Comparison of ENCODE assay signal across 12 cellular contexts in the genomic region with DNA sequence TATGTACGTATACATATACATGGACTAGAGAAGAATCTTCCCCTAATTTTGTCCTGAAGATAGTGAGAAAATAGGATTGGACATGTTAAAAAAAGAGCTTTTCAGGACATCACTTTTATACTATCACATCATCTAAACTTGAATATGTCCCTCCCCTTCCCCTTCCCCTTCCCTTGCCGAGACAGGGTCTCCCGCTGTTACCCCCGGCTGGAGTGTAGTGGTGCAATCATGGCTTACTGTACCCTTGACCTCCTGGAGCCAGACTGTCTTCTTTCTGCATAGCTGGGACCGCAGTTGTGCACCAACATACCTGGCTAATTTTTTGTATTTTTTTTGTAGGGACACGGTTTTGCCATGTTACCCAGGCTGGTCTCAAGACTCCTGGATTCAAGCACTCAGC. TPM values are rescaled to one million over a fixed set of nuclear protein-coding genes. Genes with fewer than 3 reads are reported as not detected.
DNase-seq lines count a peak whose midpoint lies in the region; ATAC-seq and TF ChIP-seq lines count a peak whose summit lies in the region.
"Had no signal": no experiment of that assay in that cellular context is flagged by ENCODE, and none has a peak within 500 bp of the region (broad histone marks: within the 10 kb centered on the region; RNA-seq: fewer than 3 reads in every experiment).

No MANE protein-coding gene starts in this region.

- intact Hi-C loops in CD4-positive, alpha-beta T cell (cut with DNase I, micrococcal nuclease): loop anchor here in 1 of 2 experiments (5.0 kb wide), 1 partner anchor 36 kb away; no protein-coding TSS in a partner anchor

- no peaks in the 10 kb centered on the region for H3K27me3 Mint-ChIP-seq in CD4-positive, alpha-beta T cell
- H3K27me3 Mint-ChIP-seq in IgD-negative memory B cell (peaks cover 1% of the 10 kb centered on the region), neural crest cell (ENCODE audit: low read depth) (no peaks in the 10 kb centered on the region)
- no peaks in the 10 kb centered on the region for H3K27me3 Mint-ChIP-seq in effector memory CD8-positive, alpha-beta T cell

- H3K4me3 Mint-ChIP-seq in CD4-positive, alpha-beta T cell: peak overlapping the region; percentile 52
- H3K4me3 Mint-ChIP-seq in IgD-negative memory B cell (peak overlapping the region in 2 of 4 donors; percentile 45 to 75), neural crest cell (peak overlapping the region; percentile 41)
- peak overlapping the region; percentile 58 to 61 for H3K4me3 Mint-ChIP-seq in effector memory CD8-positive, alpha-beta T cell
- H3K4me3 Mint-ChIP-seq: activated naive CD4-positive, alpha-beta T cell treated with anti-CD3 and anti-CD28 coated beads for 36 hours had no signal

- DNase-seq in CD4-positive, alpha-beta T cell: no peak
- no peak for DNase-seq in effector memory CD8-positive, alpha-beta T cell
- no peak for DNase-seq in neural crest cell (ENCODE audit: low read depth, low spot score)
- DNase-seq in T-helper 9 cell: no peak
- DNase-seq in NCI-H128 (lab: John Stamatoyannopoulos, UW; ENCODE audit: unreplicated experiment): no peak
- DNase-seq: activated naive CD4-positive, alpha-beta T cell treated with anti-CD3 and anti-CD28 coated beads for 36 hours; midbrain; NCI-H345 had no signal

- no peaks in the 10 kb centered on the region for H3K9me3 Mint-ChIP-seq in CD4-positive, alpha-beta T cell
- H3K9me3 Mint-ChIP-seq in IgD-negative memory B cell (no peaks in the 10 kb centered on the region), neural crest cell (no peaks in the 10 kb centered on the region)
- no peaks in the 10 kb centered on the region for H3K9me3 Mint-ChIP-seq in effector memory CD8-positive, alpha-beta T cell
- H3K9me3 Mint-ChIP-seq: activated naive CD4-positive, alpha-beta T cell treated with anti-CD3 and anti-CD28 coated beads for 36 hours had no signal

- peaks cover 88% of the 10 kb centered on the region for H3K4me1 Mint-ChIP-seq in CD4-positive, alpha-beta T cell (ENCODE audit: low read depth)
- H3K4me1 Mint-ChIP-seq in IgD-negative memory B cell (peaks cover 54 to 69% (median 68%) of the 10 kb centered on the region in 3 donors), neural crest cell (peaks cover 58% of the 10 kb centered on the region)
- peaks cover 64 to 81% of the 10 kb centered on the region in 2 donors for H3K4me1 Mint-ChIP-seq in effector memory CD8-positive, alpha-beta T cell (ENCODE audit: low read depth in 2 of 2)

- TF ChIP-seq CTCF in CD4-positive, alpha-beta T cell (IDR thresholded peaks at IDR 0.05): no peak
- no peak for TF ChIP-seq CTCF in neural crest cell (conservative IDR thresholded peaks at IDR 0.05)

- POLR2A ChIA-PET in CD4-positive, alpha-beta T cell (lab: Charles Lee): interaction anchor here (1.0 kb wide), 1 partner anchor 11 kb away, joined by 4 read pairs; no protein-coding TSS in a partner anchor

- H3K36me3 Mint-ChIP-seq in CD4-positive, alpha-beta T cell (ENCODE audit: low read depth): peaks cover 83% of the 10 kb centered on the region
- H3K36me3 Mint-ChIP-seq in IgD-negative memory B cell: peaks cover 8% of the 10 kb centered on the region
- H3K36me3 Mint-ChIP-seq in effector memory CD8-positive, alpha-beta T cell (ENCODE audit: insufficient read depth): peaks cover 55% of the 10 kb centered on the region
- H3K36me3 Mint-ChIP-seq in neural crest cell (ENCODE audit: low read depth): peaks cover 14% of the 10 kb centered on the region

- no peak for ATAC-seq in CD4-positive, alpha-beta T cell (ENCODE audit: poor library complexity)
- ATAC-seq in effector memory CD8-positive, alpha-beta T cell (replicated peaks): no peak
- ATAC-seq in HG03432 (IDR thresholded peaks at IDR 0.05; ENCODE audit: unreplicated experiment) (no peak), GM21360 (IDR thresholded peaks at IDR 0.05; ENCODE audit: unreplicated experiment) (no peak)

- H3K9me3 ChIP-seq in CD4-positive, alpha-beta T cell (ENCODE audit: control insufficient read depth, low read length): no peaks in the 10 kb centered on the region
- H3K9me3 ChIP-seq: vagina had no signal

- H3K27ac ChIP-seq in CD4-positive, alpha-beta T cell (ENCODE audit: low read depth, low read length): no peak overlapping the region
- H3K27ac ChIP-seq: vagina had no signal

- H3K27me3 ChIP-seq in CD4-positive, alpha-beta T cell (ENCODE audit: control insufficient read depth, insufficient read depth, low read length): no peaks in the 10 kb centered on the region
- H3K27me3 ChIP-seq: vagina had no signal

- CTCF ChIA-PET in CD4-positive, alpha-beta T cell (lab: Charles Lee): interaction anchor here (1.5 kb wide), 1 partner anchor 129 kb away, joined by 4 read pairs; no protein-coding TSS in a partner anchor

- peak overlapping the region; percentile 37 for H3K27ac Mint-ChIP-seq in CD4-positive, alpha-beta T cell
- H3K27ac Mint-ChIP-seq in IgD-negative memory B cell (peak overlapping the region in 2 of 3 donors; percentile 9 to 56), neural crest cell (ENCODE audit: unreplicated experiment) (no peak overlapping the region)
- H3K27ac Mint-ChIP-seq in effector memory CD8-positive, alpha-beta T cell: peak overlapping the region; percentile 44 to 77

RNA-seq across cellular contexts. Expression of a gene that starts 6.6 kb away (rescaled TPM):
- 100 to 1,000 TPM; 269 to 272 TPM for total RNA-seq in CD4-positive, alpha-beta T cell
- polyA plus RNA-seq in IgD-negative memory B cell: 210 TPM
- total RNA-seq in neural crest cell: 493 and 498 TPM in 2 replicates

RNA-seq across cellular contexts. Expression of a gene that starts 38.3 kb away (rescaled TPM):
- 10 to 100 TPM; 20.0 to 22.2 TPM for total RNA-seq in CD4-positive, alpha-beta T cell
- polyA plus RNA-seq in IgD-negative memory B cell: 35.9 TPM
- total RNA-seq in neural crest cell: 13.6 and 14.6 TPM in 2 replicates

RNA-seq across cellular contexts. Expression of a gene that starts 51.1 kb away (rescaled TPM):
- 1 to 10 TPM; 4.3 to 6.3 TPM for total RNA-seq in CD4-positive, alpha-beta T cell
- polyA plus RNA-seq in IgD-negative memory B cell: not detected
- total RNA-seq in neural crest cell: 0.21 and 0.55 TPM in 2 replicates
